ENCODE assay signal across 1 cellular context in genomic region chr14:58732387-58732786, GRCh38.
TF ChIP-seq lines count a peak whose summit lies in the region.

No MANE protein-coding gene starts in this region.

TF ChIP-seq in SK-N-SH, 30 proteins besides CTCF, POLR2A, EP300 and RAD21 (continued from another document):
- TF ChIP-seq ZBTB33 (IDR thresholded peaks at IDR 0.05; ENCODE audit: borderline replicate concordance, low read depth) (no peak), RXRA (IDR thresholded peaks at IDR 0.05; ENCODE audit: borderline replicate concordance, low read depth) (no peak), FOXM1 (IDR thresholded peaks at IDR 0.05; ENCODE audit: low read depth) (no peak), MXI1 (IDR thresholded peaks at IDR 0.05; ENCODE audit: low read depth, low read length) (no peak)
